Comparison of ENCODE assay signal across 8 cellular contexts in genomic region chr4:55346851-55347255, GRCh38. TPM values are rescaled to one million over a fixed set of nuclear protein-coding genes. Genes with fewer than 3 reads are reported as not detected.
A peak's percentile ranks its signal among the peaks of the same experiment; 100 is the strongest.
DNase-seq lines count a peak whose midpoint lies in the region; ATAC-seq and TF ChIP-seq lines count a peak whose summit lies in the region.

No MANE protein-coding gene starts in this region.

- H3K36me3 ChIP-seq in DOHH2 (ENCODE audit: control insufficient read depth, low read length) (no peaks in the 10 kb centered on the region), duodenal mucosa (ENCODE audit: control insufficient read depth in 1 of 2, insufficient read depth in 2 of 2, low read length in 2 of 2) (no peaks in the 10 kb centered on the region)

- DNase-seq in Kasumi-1 (lab: John Stamatoyannopoulos, UW) (peak; percentile 81 to 85), NCI-H526 treated with DMSO at 0.1 percent for 48 hours (lab: John Stamatoyannopoulos, UW) (no peak), hepatic stellate cell (ENCODE audit: low spot score) (no peak)
- no peak for DNase-seq in natural killer cell treated with Interleukin-12 subunit alpha and Interleukin-12 subunit beta and Interleukin-15 and Interleukin-18, amount 100 ng/mL, for 72 hours (ENCODE audit: low spot score)

- H3K27me3 ChIP-seq in DOHH2 (ENCODE audit: control insufficient read depth, low read length) (no peaks in the 10 kb centered on the region), duodenal mucosa (ENCODE audit: control insufficient read depth in 1 of 2, insufficient read depth in 2 of 2, low read length in 2 of 2) (no peaks in the 10 kb centered on the region)

- H3K36me3 Mint-ChIP-seq in natural killer cell treated with Interleukin-12 subunit alpha and Interleukin-12 subunit beta and Interleukin-15 and Interleukin-18, amount 100 ng/mL, for 72 hours, result no peaks in the 10 kb centered on the region

- H3K27ac Mint-ChIP-seq in natural killer cell treated with Interleukin-12 subunit alpha and Interleukin-12 subunit beta and Interleukin-15 and Interleukin-18, amount 100 ng/mL, for 72 hours, result peak overlapping the region; percentile 44 to 77

- H3K4me1 ChIP-seq in DOHH2 (ENCODE audit: control insufficient read depth, low read length) (peaks cover 20% of the 10 kb centered on the region), duodenal mucosa (ENCODE audit: control insufficient read depth in 1 of 2, insufficient read depth in 2 of 2, low read length in 2 of 2) (peaks cover 10 to 18% of the 10 kb centered on the region in 2 donors)

- peaks cover 18 to 19% of the 10 kb centered on the region in 2 donors for H3K4me1 Mint-ChIP-seq in natural killer cell treated with Interleukin-12 subunit alpha and Interleukin-12 subunit beta and Interleukin-15 and Interleukin-18, amount 100 ng/mL, for 72 hours (ENCODE audit: low read depth in 2 of 2)

- no peaks in the 10 kb centered on the region for H3K9me2 ChIP-seq in DOHH2 (replicated peaks; ENCODE audit: control insufficient read depth, low read length)

- H3K9ac ChIP-seq in duodenal mucosa (ENCODE audit: low read depth in 1 of 2, low read length in 2 of 2), result peak overlapping the region; percentile 53 to 90

- TF ChIP-seq CTCF in DOHH2 (IDR thresholded peaks at IDR 0.05; ENCODE audit: low read depth, low read length, poor library complexity, severe bottlenecking), result no peak

- H3K4me3 Mint-ChIP-seq in natural killer cell treated with Interleukin-12 subunit alpha and Interleukin-12 subunit beta and Interleukin-15 and Interleukin-18, amount 100 ng/mL, for 72 hours, result peak overlapping the region; percentile 85

- H3K27ac ChIP-seq in DOHH2 (ENCODE audit: low read depth, low read length), result peak overlapping the region; percentile 47; the same call in 1 of the 2 replicates
- H3K27ac ChIP-seq in duodenal mucosa (ENCODE audit: low read depth, low read length), result peak overlapping the region; percentile 95

- H3K4me2 ChIP-seq in DOHH2 (ENCODE audit: low read length), result peak overlapping the region; percentile 78

- no peaks in the 10 kb centered on the region for H3K9me3 Mint-ChIP-seq in natural killer cell treated with Interleukin-12 subunit alpha and Interleukin-12 subunit beta and Interleukin-15 and Interleukin-18, amount 100 ng/mL, for 72 hours

- peaks cover 7% of the 10 kb centered on the region for H3F3A ChIP-seq in DOHH2 (ENCODE audit: control insufficient read depth, insufficient read depth)

- no peaks in the 10 kb centered on the region for H3K79me2 ChIP-seq in DOHH2 (ENCODE audit: control insufficient read depth, low read length)

- no peak for ATAC-seq in natural killer cell treated with Interleukin-12 subunit alpha and Interleukin-12 subunit beta and Interleukin-15 and Interleukin-18, amount 100 ng/mL, for 72 hours
- ATAC-seq in GM19351 (IDR thresholded peaks at IDR 0.05; ENCODE audit: unreplicated experiment) (no peak), HG03139 (IDR thresholded peaks at IDR 0.05; ENCODE audit: unreplicated experiment) (no peak)

- H3K27me3 Mint-ChIP-seq in natural killer cell treated with Interleukin-12 subunit alpha and Interleukin-12 subunit beta and Interleukin-15 and Interleukin-18, amount 100 ng/mL, for 72 hours, result no peaks in the 10 kb centered on the region

- no peaks in the 10 kb centered on the region for H4K20me1 ChIP-seq in DOHH2 (ENCODE audit: control insufficient read depth, insufficient read depth, low read depth, low read length)

- H3K4me3 ChIP-seq in DOHH2 (ENCODE audit: low read length) (peak overlapping the region; percentile 91), duodenal mucosa (ENCODE audit: low read depth in 1 of 2, low read length in 2 of 2) (peak overlapping the region; percentile 83 to 87)

- H3K9me3 ChIP-seq in DOHH2 (ENCODE audit: control insufficient read depth, insufficient read depth, low read length), result no peaks in the 10 kb centered on the region
- no peaks in the 10 kb centered on the region for H3K9me3 ChIP-seq in duodenal mucosa (ENCODE audit: control insufficient read depth in 1 of 2, low read length in 2 of 2)

RNA-seq across cellular contexts. Expression of gene SRD5A3, which starts 0.8 kb away (rescaled TPM):
- 1 to 10 TPM; 7.2 to 7.3 TPM for total RNA-seq in natural killer cell treated with Interleukin-12 subunit alpha and Interleukin-12 subunit beta and Interleukin-15 and Interleukin-18, amount 100 ng/mL, for 72 hours

RNA-seq across cellular contexts. Expression of gene TMEM165, which starts 48.9 kb away (rescaled TPM):
- total RNA-seq in natural killer cell treated with Interleukin-12 subunit alpha and Interleukin-12 subunit beta and Interleukin-15 and Interleukin-18, amount 100 ng/mL, for 72 hours, result 100 to 1,000 TPM; 134 to 157 TPM

Comparison
In these comparisons a context has a peak if more than half of its experiments do, and no peak if none do; other contexts are left out.
1. DNase-seq: peak in Kasumi-1 (2 of 2); none in natural killer cell treated with Interleukin-12 subunit alpha and Interleukin-12 subunit beta and Interleukin-15 and Interleukin-18, amount 100 ng/mL, for 72 hours (single experiment), NCI-H526 treated with DMSO at 0.1 percent for 48 hours (single experiment) and hepatic stellate cell (single experiment).